In genomic region chr19:18677156-18677555, GRCh38 we compare ENCODE assay signal across 23 cellular contexts. TPM values are rescaled to one million over a fixed set of nuclear protein-coding genes. Genes with fewer than 3 reads are reported as not detected.
DNase-seq lines count a peak whose midpoint lies in the region; ATAC-seq, FAIRE-seq and TF ChIP-seq lines count a peak whose summit lies in the region.
"Had no signal": no experiment of that assay in that cellular context is flagged by ENCODE, and none has a peak within 500 bp of the region (broad histone marks: within the 10 kb centered on the region; RNA-seq: fewer than 3 reads in every experiment).

No MANE protein-coding gene starts in this region.

- peak overlapping the region; percentile 1 to 60 (median 40); a peak in 5 of 6 replicates for H3K4me3 ChIP-seq in HepG2 (replicated peaks in 1 of 3; ENCODE audit: insufficient read depth in 1 of 3, low read depth in 2 of 3, low read length in 3 of 3)
- H3K4me3 ChIP-seq in right lobe of liver = no peak overlapping the region
- no peak overlapping the region for H3K4me3 ChIP-seq in K562
- no peak overlapping the region for H3K4me3 ChIP-seq in thyroid gland (replicated peaks in 1 of 3)
- H3K4me3 ChIP-seq: left ventricle myocardium inferior, SJSA1 had no signal

- 16% methylated on average over 9 of the region's 13 CpGs for WGBS in HepG2 (ENCODE audit: low lambda C conversion rate)
- 74% methylated on average over 12 of the region's 13 CpGs for WGBS in right lobe of liver (ENCODE audit: insufficient coverage, low coverage, low lambda C conversion rate, missing lambda C conversion rate)
- WGBS in K562 (ENCODE audit: insufficient coverage, low coverage, missing lambda C conversion rate) = 67% methylated on average over 13 of the region's 13 CpGs
- WGBS in thyroid gland, 2 donors = 47 to 59% methylated on average over 9 to 13 of the region's 13 CpGs

- H2AFZ ChIP-seq in HepG2 (ENCODE audit: low read length) (peak overlapping the region; percentile 70), K562 (ENCODE audit: low read depth, low read length) (0 out of 2 replicates have a peak overlapping the region, but pooled peaks have one; percentile 1)

- no peaks in the 10 kb centered on the region for H3K9me1 ChIP-seq in K562 (ENCODE audit: control insufficient read depth, insufficient read depth, low read length)

- H3K9ac ChIP-seq in HepG2 (ENCODE audit: insufficient read depth, low read depth, low read length) (peak overlapping the region; percentile 27; the same call in 1 of the 2 replicates), K562 (ENCODE audit: insufficient read depth in 1 of 2, low read depth in 2 of 2, low read length in 2 of 2) (peak overlapping the region in 1 of 2 experiments; percentile 19; a peak in 2 of 4 replicates)

- FAIRE-seq in HepG2 (lab: Jason Lieb, UNC) = no peak
- FAIRE-seq in K562 (lab: Jason Lieb, UNC) = no peak
- FAIRE-seq: A204.1, urothelium cell line had no signal

- no peak overlapping the region for H3K27ac ChIP-seq in HepG2 (ENCODE audit: extremely low read length, insufficient read depth, low read length)
- no peak overlapping the region for H3K27ac ChIP-seq in right lobe of liver
- no peak overlapping the region for H3K27ac ChIP-seq in K562 (ENCODE audit: extremely low read depth, low read depth, low read length)
- peak overlapping the region in 2 of 3 donors; percentile 52 to 53 for H3K27ac ChIP-seq in thyroid gland
- H3K27ac ChIP-seq: brain microvascular endothelial cell, left ventricle myocardium inferior, SJSA1 had no signal

- H3K36me3 ChIP-seq in HepG2 (replicated peaks in 1 of 2; ENCODE audit: control insufficient read depth in 1 of 2, insufficient read depth in 2 of 2, low read length in 2 of 2) = no peaks in the 10 kb centered on the region
- H3K36me3 ChIP-seq in right lobe of liver = no peaks in the 10 kb centered on the region
- no peaks in the 10 kb centered on the region for H3K36me3 ChIP-seq in K562 (ENCODE audit: control insufficient read depth, insufficient read depth, low read length)
- H3K36me3 ChIP-seq in thyroid gland = no peaks in the 10 kb centered on the region
- H3K36me3 ChIP-seq: brain microvascular endothelial cell, left ventricle myocardium inferior, SJSA1 had no signal

- BruUV-seq in HepG2 (replicated peaks; lab: Mats Ljungman, UMichigan) (no TSS peak), K562 (replicated peaks; lab: Mats Ljungman, UMichigan) (no TSS peak)

- H3K9me3 ChIP-seq in HepG2 (ENCODE audit: low read length) (no peaks in the 10 kb centered on the region), right lobe of liver (no peaks in the 10 kb centered on the region), K562 (replicated peaks; ENCODE audit: control insufficient read depth, insufficient read depth, low read depth, low read length) (peaks cover 4% of the 10 kb centered on the region), thyroid gland (no peaks in the 10 kb centered on the region)
- H3K9me3 ChIP-seq: left ventricle myocardium inferior, SJSA1 had no signal

- peaks cover 50% of the 10 kb centered on the region for H3K4me1 ChIP-seq in HepG2 (ENCODE audit: insufficient read depth, low read length)
- H3K4me1 ChIP-seq in right lobe of liver = peaks cover 0 to 6% (median 0%) of the 10 kb centered on the region in 4 donors
- H3K4me1 ChIP-seq in K562 (replicated peaks in 1 of 2; ENCODE audit: control insufficient read depth in 2 of 2, insufficient read depth in 2 of 2, low read length in 2 of 2) = peaks cover 7 to 15% of the 10 kb centered on the region in 2 experiments; a peak in 3 of 5 replicates
- peaks cover 15 to 37% of the 10 kb centered on the region in 2 donors for H3K4me1 ChIP-seq in thyroid gland

- TF ChIP-seq RAD21 in HepG2 (CRISPR knock-in tag; IDR thresholded peaks at IDR 0.05) = no peak
- no peak for TF ChIP-seq RAD21 in K562 (CRISPR knock-in tag; conservative IDR thresholded peaks at IDR 0.05 in 1 of 2, IDR thresholded peaks at IDR 0.05 in 1 of 2)

- H3K79me2 ChIP-seq in HepG2 (ENCODE audit: insufficient read depth, low read length) = no peaks in the 10 kb centered on the region
- H3K79me2 ChIP-seq in K562 (ENCODE audit: control insufficient read depth, insufficient read depth, low read length) = no peaks in the 10 kb centered on the region

- no peaks in the 10 kb centered on the region; a peak in 1 of 5 replicates for H3K27me3 ChIP-seq in HepG2 (ENCODE audit: control insufficient read depth in 1 of 2, insufficient read depth in 2 of 2, low read length in 2 of 2)
- H3K27me3 ChIP-seq in right lobe of liver = no peaks in the 10 kb centered on the region
- no peaks in the 10 kb centered on the region for H3K27me3 ChIP-seq in K562 (ENCODE audit: control insufficient read depth in 2 of 2, insufficient read depth in 2 of 2, low read length in 2 of 2)
- H3K27me3 ChIP-seq in thyroid gland = no peaks in the 10 kb centered on the region
- H3K27me3 ChIP-seq: brain microvascular endothelial cell, SJSA1 had no signal

- H3K27ac Mint-ChIP-seq in neural crest cell (ENCODE audit: unreplicated experiment) = peak overlapping the region; percentile 83
- H3K27ac Mint-ChIP-seq: activated CD4-positive, alpha-beta T cell treated with anti-CD3 and anti-CD28 coated beads for 36 hours; stimulated activated memory B cell treated with anti-CD40 and anti-IgM and Interleukin-4, amounts not matched to agents 10 μg/mL and 1 μg/mL and 100 μg/mL, for 72 hours; T-helper 1 cell treated with Interleukin-12 subunit alpha and Interleukin-12 subunit beta and Interleukin-4 antibody, amounts not matched to agents 30 μg/mL and 1 μg/mL, for 36 hours had no signal

- POLR2A ChIA-PET in HepG2 (lab: Yijun Ruan, JAX) = interaction anchor here (0.6 to 1.2 kb wide), 2 partner anchors 88 to 105 kb away, joined by 3 to 4 read pairs; partner anchors contain the start of gene UBA52
- POLR2A ChIA-PET in K562 (lab: Yijun Ruan, JAX) = no interaction called here

- TF ChIP-seq POLR2A in HepG2 (IDR thresholded peaks at IDR 0.05; ENCODE audit: insufficient read depth in 1 of 2, low read depth in 2 of 2, low read length in 2 of 2) = no peak
- TF ChIP-seq POLR2A in right lobe of liver (IDR thresholded peaks at IDR 0.05) = no peak
- no peak for TF ChIP-seq POLR2A in K562 (conservative IDR thresholded peaks at IDR 0.05)
- no peak for TF ChIP-seq POLR2A in thyroid gland (IDR thresholded peaks at IDR 0.05)

- in situ Hi-C loops in HepG2 (cut with HindIII; ENCODE audit: extremely low pct_ligation_motif_present, low pct_unique_long_range_greater_than_20kb) = loop anchor here (5.0 to 10.0 kb wide), 2 partner anchors 85 to 202 kb away; no protein-coding TSS in a partner anchor
- in situ Hi-C loops in K562 (cut with MboI) = loop anchor here (5.0 kb wide), 1 partner anchor 210 kb away; no protein-coding TSS in a partner anchor

- H3K4me1 Mint-ChIP-seq in neural crest cell = peaks cover 14% of the 10 kb centered on the region
- H3K4me1 Mint-ChIP-seq: activated CD4-positive, alpha-beta T cell treated with anti-CD3 and anti-CD28 coated beads for 36 hours; stimulated activated memory B cell treated with anti-CD40 and anti-IgM and Interleukin-4, amounts not matched to agents 10 μg/mL and 1 μg/mL and 100 μg/mL, for 72 hours had no signal

- TF ChIP-seq EP300 in HepG2 (IDR thresholded peaks at IDR 0.05; ENCODE audit: low read depth in 2 of 2, low read length in 2 of 2) (no peak), HepG2 (CRISPR knock-in tag; IDR thresholded peaks at IDR 0.05; ENCODE audit: borderline replicate concordance) (no peak), K562 (IDR thresholded peaks at IDR 0.05; ENCODE audit: low read length) (no peak)

- peak overlapping the region; percentile 48 for H3K4me3 Mint-ChIP-seq in neural crest cell
- H3K4me3 Mint-ChIP-seq: activated CD4-positive, alpha-beta T cell treated with anti-CD3 and anti-CD28 coated beads for 36 hours; activated T-cell treated with anti-CD3 and anti-CD28 coated beads, Interleukin-2, amount 50 U/mL, for 4 hours; stimulated activated memory B cell treated with anti-CD40 and anti-IgM and Interleukin-4, amounts not matched to agents 10 μg/mL and 1 μg/mL and 100 μg/mL, for 72 hours; T-helper 1 cell treated with Interleukin-12 subunit alpha and Interleukin-12 subunit beta and Interleukin-4 antibody, amounts not matched to agents 30 μg/mL and 1 μg/mL, for 36 hours had no signal

- H3K4me2 ChIP-seq in HepG2 (ENCODE audit: low read depth, low read length) (peak overlapping the region; percentile 76), K562 (ENCODE audit: insufficient read depth, low read length) (no peak overlapping the region)

- ATAC-seq in HepG2 (peak; percentile 11), right lobe of liver (no peak), K562 (no peak), HG03457 (IDR thresholded peaks at IDR 0.05; ENCODE audit: unreplicated experiment) (no peak)
- ATAC-seq: activated CD4-positive, alpha-beta T cell treated with anti-CD3 and anti-CD28 coated beads for 36 hours; activated T-cell treated with anti-CD3 and anti-CD28 coated beads, Interleukin-2, amount 50 U/mL, for 4 hours; stimulated activated memory B cell treated with anti-CD40 and anti-IgM and Interleukin-4, amounts not matched to agents 10 μg/mL and 1 μg/mL and 100 μg/mL, for 72 hours had no signal

- H3K27me3 Mint-ChIP-seq in neural crest cell (ENCODE audit: low read depth) = no peaks in the 10 kb centered on the region
- H3K27me3 Mint-ChIP-seq: activated CD4-positive, alpha-beta T cell treated with anti-CD3 and anti-CD28 coated beads for 36 hours; stimulated activated memory B cell treated with anti-CD40 and anti-IgM and Interleukin-4, amounts not matched to agents 10 μg/mL and 1 μg/mL and 100 μg/mL, for 72 hours had no signal

- TF ChIP-seq CTCF in HepG2 (CRISPR knock-in tag; IDR thresholded peaks at IDR 0.05) = no peak
- no peak for TF ChIP-seq CTCF in right lobe of liver (IDR thresholded peaks at IDR 0.05)
- TF ChIP-seq CTCF in K562 (IDR thresholded peaks at IDR 0.05 in 2 of 3, conservative IDR thresholded peaks at IDR 0.05 in 1 of 3; ENCODE audit: insufficient read depth in 2 of 3, low read depth in 1 of 3, low read length in 3 of 3) = no peak
- no peak for TF ChIP-seq CTCF in neural crest cell (conservative IDR thresholded peaks at IDR 0.05)
- TF ChIP-seq CTCF in thyroid gland (IDR thresholded peaks at IDR 0.05) = no peak

- CTCF ChIA-PET in HepG2 (lab: Yijun Ruan, JAX; ENCODE audit: low intra/inter-chr PET ratio, low total read pairs) = no interaction called here
- CTCF ChIA-PET in K562 (lab: Yijun Ruan, JAX; ENCODE audit: low intra/inter-chr PET ratio) = no interaction called here

- DNase-seq in HepG2 (ENCODE audit: low spot score) (no peak), right lobe of liver (no peak), K562 (ENCODE audit: extremely low read depth in 1 of 4, low spot score in 3 of 4) (no peak), neural crest cell (ENCODE audit: low read depth, low spot score) (no peak), thyroid gland (no peak), NCI-H1930 (lab: John Stamatoyannopoulos, UW) (no peak), RKO (ENCODE audit: low spot score) (no peak)
- DNase-seq: activated CD4-positive, alpha-beta T cell treated with anti-CD3 and anti-CD28 coated beads for 36 hours; activated T-cell treated with anti-CD3 and anti-CD28 coated beads, Interleukin-2, amount 50 U/mL, for 4 hours; brain microvascular endothelial cell; effector CD4-positive, alpha-beta T cell; foreskin melanocyte; GF-D8; Kasumi-1; left ventricle myocardium inferior; NCI-H2029 had no signal

- H3K36me3 Mint-ChIP-seq in neural crest cell (ENCODE audit: low read depth) = no peaks in the 10 kb centered on the region
- H3K36me3 Mint-ChIP-seq: stimulated activated memory B cell treated with anti-CD40 and anti-IgM and Interleukin-4, amounts not matched to agents 10 μg/mL and 1 μg/mL and 100 μg/mL, for 72 hours had no signal

- no peaks in the 10 kb centered on the region for H3K9me3 Mint-ChIP-seq in neural crest cell
- H3K9me3 Mint-ChIP-seq: activated T-cell treated with anti-CD3 and anti-CD28 coated beads, Interleukin-2, amount 50 U/mL, for 4 hours; nephron; stimulated activated memory B cell treated with anti-CD40 and anti-IgM and Interleukin-4, amounts not matched to agents 10 μg/mL and 1 μg/mL and 100 μg/mL, for 72 hours; T-helper 1 cell treated with Interleukin-12 subunit alpha and Interleukin-12 subunit beta and Interleukin-4 antibody, amounts not matched to agents 30 μg/mL and 1 μg/mL, for 36 hours had no signal

- H4K20me1 ChIP-seq in HepG2 (ENCODE audit: insufficient read depth, low read length) (no peaks in the 10 kb centered on the region), K562 (replicated peaks; ENCODE audit: control insufficient read depth, insufficient read depth, low read length) (no peaks in the 10 kb centered on the region)

- intact Hi-C loops in HepG2 (cut with micrococcal nuclease; ENCODE audit: unreplicated experiment) (loop anchor here (5.0 kb wide), 1 partner anchor 210 kb away; no protein-coding TSS in a partner anchor), right lobe of liver (cut with DNase I) (no loop called here), K562 (cut with micrococcal nuclease) (loop anchor here (5.0 kb wide), 3 partner anchors 85 to 210 kb away; partner anchors contain the start of gene FKBP8), thyroid gland (cut with DNase I) (loop anchor here (5.0 to 10.0 kb wide), 2 partner anchors 80 to 232 kb away; no protein-coding TSS in a partner anchor)

RNA-seq across cellular contexts. Expression of gene CRTC1, which starts 6.3 kb away (rescaled TPM):
- total RNA-seq in HepG2 (2016; rRNA removed; fragmentation: Illumina TruSeq; extraction: Trizol) (1.3 and 2.0 TPM in 2 replicates), right lobe of liver (1 to 10 TPM; 1.7 to 7.2 (median 4.9) TPM), K562 (2014; rRNA removed) (1.5 and 1.6 TPM in 2 replicates), K562 (2014; rRNA removed; fragmentation: Illumina TruSeq; extraction: Trizol) (0.25 and 0.29 TPM in 2 replicates), K562 (2015; rRNA removed; fragmentation: Illumina TruSeq; extraction: Trizol) (0.83 and 1.3 TPM in 2 replicates), K562 (2021) (3.8 and 4.3 TPM in 2 replicates), neural crest cell (24.1 and 25.2 TPM in 2 replicates), thyroid gland (10 to 100 TPM; 12.3 to 15.9 (median 13.1) TPM)
- 1.1 and 1.4 TPM in 2 replicates for total RNA-seq in HepG2 (2016; cell fraction: cytosol; rRNA removed; fragmentation: Illumina TruSeq; extraction: Trizol; ENCODE audit: low read depth)
- 1.7 and 2.3 TPM in 2 replicates for total RNA-seq in HepG2 (2016; cell fraction: insoluble cytoplasmic fraction; rRNA removed; fragmentation: Illumina TruSeq; extraction: Trizol)
- total RNA-seq in HepG2 (2016; cell fraction: membrane; rRNA removed; fragmentation: Illumina TruSeq; extraction: Trizol) = 2.2 TPM in 2 replicates
- 3.1 and 3.5 TPM in 2 replicates for total RNA-seq in HepG2 (2016; cell fraction: nucleus; rRNA removed; fragmentation: Illumina TruSeq; extraction: Trizol)
- polyA plus RNA-seq in HepG2 (2011; rRNA removed) (2.7 and 3.2 TPM in 2 replicates), K562 (2011; rRNA removed) (0.36 and 0.47 TPM in 2 replicates), K562 (2014; fragmentation: Illumina TruSeq; extraction: Trizol) (1.2 and 1.7 TPM in 2 replicates), K562 (2014; fragmentation: Nextera tagmentation; extraction: Ambion mirVana) (not detected), K562 (2014; rRNA removed) (1.8 and 2.1 TPM in 2 replicates)
- polyA plus RNA-seq in HepG2 (2011; cell fraction: cytosol; rRNA removed) = 0.50 and 0.95 TPM in 2 replicates
- 31.6 and 41.4 TPM in 2 replicates for polyA plus RNA-seq in HepG2 (2011; cell fraction: nucleus; rRNA removed)
- 6.5 and 6.6 TPM in 2 replicates for polyA plus RNA-seq in HepG2 (2012)
- polyA plus RNA-seq in HepG2 (2016; cell fraction: cytosol; fragmentation: Illumina TruSeq; extraction: Trizol; ENCODE audit: low read depth) = 2.6 and 2.8 TPM in 2 replicates
- polyA plus RNA-seq in HepG2 (2016; cell fraction: insoluble cytoplasmic fraction; fragmentation: Illumina TruSeq; extraction: Trizol; ENCODE audit: low read depth) = 5.0 and 6.1 TPM in 2 replicates
- 4.2 TPM in 2 replicates for polyA plus RNA-seq in HepG2 (2016; cell fraction: membrane; fragmentation: Illumina TruSeq; extraction: Trizol; ENCODE audit: low read depth)
- 17.9 and 20.5 TPM in 2 replicates for polyA plus RNA-seq in HepG2 (2016; cell fraction: nucleus; fragmentation: Illumina TruSeq; extraction: Trizol; ENCODE audit: insufficient read depth, low read depth)
- polyA minus RNA-seq in HepG2 (2011; rRNA and poly(A)+ RNA removed; ENCODE audit: low replicate concordance) = 1.4 and 2.3 TPM in 2 replicates
- 2.1 and 2.7 TPM in 2 replicates for polyA minus RNA-seq in HepG2 (2011; cell fraction: cytosol; rRNA and poly(A)+ RNA removed)
- 5.2 and 5.5 TPM in 2 replicates for polyA minus RNA-seq in HepG2 (2011; cell fraction: nucleus; rRNA and poly(A)+ RNA removed)
- total RNA-seq in K562 (2011; cell fraction: chromatin; rRNA removed; ENCODE audit: low replicate concordance) = 2.4 and 9.1 TPM in 2 replicates
- total RNA-seq in K562 (2011; cell fraction: nucleolus; rRNA removed) = 4.7 and 4.8 TPM in 2 replicates
- 3.3 and 3.7 TPM in 2 replicates for total RNA-seq in K562 (2011; cell fraction: nucleoplasm; rRNA removed)
- polyA plus RNA-seq in K562 (2011; cell fraction: cytosol; rRNA removed) = 0.37 and 0.76 TPM in 2 replicates
- 3.5 and 10.4 TPM in 2 replicates for polyA plus RNA-seq in K562 (2011; cell fraction: nucleus; rRNA removed)
- polyA plus RNA-seq in K562 (2012) = 2.9 and 5.1 TPM in 2 replicates
- 0.15 and 0.49 TPM in 2 replicates for polyA minus RNA-seq in K562 (2011; rRNA and poly(A)+ RNA removed)
- 0.48 TPM in 1 of 2 replicates, not detected in the other for polyA minus RNA-seq in K562 (2011; cell fraction: cytosol; rRNA and poly(A)+ RNA removed)
- polyA minus RNA-seq in K562 (2011; cell fraction: nucleus; rRNA and poly(A)+ RNA removed) = 1.9 and 3.4 TPM in 2 replicates

RNA-seq across cellular contexts. Expression of gene KLHL26, which starts 40.3 kb away (rescaled TPM):
- total RNA-seq in HepG2 (2016; rRNA removed; fragmentation: Illumina TruSeq; extraction: Trizol) = 1.7 and 3.4 TPM in 2 replicates
- 0.30 and 0.35 TPM in 2 replicates for total RNA-seq in HepG2 (2016; cell fraction: cytosol; rRNA removed; fragmentation: Illumina TruSeq; extraction: Trizol; ENCODE audit: low read depth)
- total RNA-seq in HepG2 (2016; cell fraction: insoluble cytoplasmic fraction; rRNA removed; fragmentation: Illumina TruSeq; extraction: Trizol) = 2.3 and 3.2 TPM in 2 replicates
- 1.5 TPM in 2 replicates for total RNA-seq in HepG2 (2016; cell fraction: membrane; rRNA removed; fragmentation: Illumina TruSeq; extraction: Trizol)
- total RNA-seq in HepG2 (2016; cell fraction: nucleus; rRNA removed; fragmentation: Illumina TruSeq; extraction: Trizol) = 2.7 and 3.4 TPM in 2 replicates
- polyA plus RNA-seq in HepG2 (2011; rRNA removed) = 1.2 and 1.5 TPM in 2 replicates
- 0.91 and 1.1 TPM in 2 replicates for polyA plus RNA-seq in HepG2 (2011; cell fraction: cytosol; rRNA removed)
- polyA plus RNA-seq in HepG2 (2011; cell fraction: nucleus; rRNA removed) = 3.2 and 6.3 TPM in 2 replicates
- 1.5 and 1.8 TPM in 2 replicates for polyA plus RNA-seq in HepG2 (2012)
- polyA plus RNA-seq in HepG2 (2016; cell fraction: cytosol; fragmentation: Illumina TruSeq; extraction: Trizol; ENCODE audit: low read depth) = 0.21 and 0.23 TPM in 2 replicates
- polyA plus RNA-seq in HepG2 (2016; cell fraction: insoluble cytoplasmic fraction; fragmentation: Illumina TruSeq; extraction: Trizol; ENCODE audit: low read depth) = 2.2 and 3.4 TPM in 2 replicates
- 0.58 and 0.76 TPM in 2 replicates for polyA plus RNA-seq in HepG2 (2016; cell fraction: membrane; fragmentation: Illumina TruSeq; extraction: Trizol; ENCODE audit: low read depth)
- polyA plus RNA-seq in HepG2 (2016; cell fraction: nucleus; fragmentation: Illumina TruSeq; extraction: Trizol; ENCODE audit: insufficient read depth, low read depth) = 5.0 and 5.4 TPM in 2 replicates
- polyA minus RNA-seq in HepG2 (2011; rRNA and poly(A)+ RNA removed; ENCODE audit: low replicate concordance) = 3.3 and 11.9 TPM in 2 replicates
- 5.0 and 6.3 TPM in 2 replicates for polyA minus RNA-seq in HepG2 (2011; cell fraction: cytosol; rRNA and poly(A)+ RNA removed)
- polyA minus RNA-seq in HepG2 (2011; cell fraction: nucleus; rRNA and poly(A)+ RNA removed) = 0.99 and 1.3 TPM in 2 replicates
- 1 to 10 TPM; 3.8 to 5.0 (median 4.7) TPM for total RNA-seq in right lobe of liver
- 3.8 and 13.3 TPM in 2 replicates for total RNA-seq in K562 (2011; cell fraction: chromatin; rRNA removed; ENCODE audit: low replicate concordance)
- total RNA-seq in K562 (2011; cell fraction: nucleolus; rRNA removed) = 8.0 and 10.7 TPM in 2 replicates
- total RNA-seq in K562 (2011; cell fraction: nucleoplasm; rRNA removed) = 5.5 and 6.2 TPM in 2 replicates
- total RNA-seq in K562 (2014; rRNA removed) = 2.4 and 6.7 TPM in 2 replicates
- 0.80 and 1.0 TPM in 2 replicates for total RNA-seq in K562 (2014; rRNA removed; fragmentation: Illumina TruSeq; extraction: Trizol)
- total RNA-seq in K562 (2015; rRNA removed; fragmentation: Illumina TruSeq; extraction: Trizol) = 1.3 and 1.8 TPM in 2 replicates
- total RNA-seq in K562 (2021) = 12.7 and 13.3 TPM in 2 replicates
- polyA plus RNA-seq in K562 (2011; rRNA removed) = 1.4 and 2.2 TPM in 2 replicates
- 2.5 and 3.6 TPM in 2 replicates for polyA plus RNA-seq in K562 (2011; cell fraction: cytosol; rRNA removed)
- polyA plus RNA-seq in K562 (2011; cell fraction: nucleus; rRNA removed) = 5.2 and 8.7 TPM in 2 replicates
- polyA plus RNA-seq in K562 (2012) = 3.4 and 6.6 TPM in 2 replicates
- 1.9 and 3.1 TPM in 2 replicates for polyA plus RNA-seq in K562 (2014; fragmentation: Illumina TruSeq; extraction: Trizol)
- polyA plus RNA-seq in K562 (2014; fragmentation: Nextera tagmentation; extraction: Ambion mirVana) = under 1 TPM; 0.13 to 0.17 TPM
- polyA plus RNA-seq in K562 (2014; rRNA removed) = 3.3 and 5.1 TPM in 2 replicates
- polyA minus RNA-seq in K562 (2011; rRNA and poly(A)+ RNA removed) = 1.2 and 1.7 TPM in 2 replicates
- polyA minus RNA-seq in K562 (2011; cell fraction: cytosol; rRNA and poly(A)+ RNA removed) = 8.2 and 19.0 TPM in 2 replicates
- polyA minus RNA-seq in K562 (2011; cell fraction: nucleus; rRNA and poly(A)+ RNA removed) = 2.2 and 4.8 TPM in 2 replicates
- total RNA-seq in neural crest cell = 11.1 and 12.3 TPM in 2 replicates
- total RNA-seq in thyroid gland = 10 to 100 TPM; 13.4 to 20.2 (median 15.9) TPM

Comparison
In these comparisons a context has a peak if more than half of its experiments do, and no peak if none do; other contexts are left out.
1. H3K4me3 ChIP-seq: peak in HepG2 (3 of 3); none in right lobe of liver (0 of 3), K562 (single experiment) and thyroid gland (0 of 3).
2. intact Hi-C loops: an anchor here in HepG2 (5.0 kb wide), K562 (5.0 kb wide) and thyroid gland (5.0 to 10.0 kb wide); none called in right lobe of liver.
3. H3K27ac ChIP-seq: peak in thyroid gland (2 of 3); none in HepG2 (single experiment), right lobe of liver (0 of 3) and K562 (single experiment).
4. Of the 241 proteins assayed by ChIP-seq in both HepG2 and K562: peak only in HepG2: ZFP91 and ZNF280B; only in K562: none; in both: none; in neither: 239.